Comparison of ENCODE assay signal across 22 cellular contexts in genomic region chr5:7261900-7262299, GRCh38.
DNase-seq lines count a peak whose midpoint lies in the region; ATAC-seq, FAIRE-seq and TF ChIP-seq lines count a peak whose summit lies in the region.
"Had no signal": no experiment of that assay in that cellular context is flagged by ENCODE, and none has a peak within 500 bp of the region (broad histone marks: within the 10 kb centered on the region; RNA-seq: fewer than 3 reads in every experiment).

No MANE protein-coding gene starts in this region.

- TF ChIP-seq CTCF in WERI-Rb-1 (IDR thresholded peaks at IDR 0.05; ENCODE audit: low read depth, low read length) (no peak), endodermal cell (conservative IDR thresholded peaks at IDR 0.05) (no peak), smooth muscle cell (IDR thresholded peaks at IDR 0.05; ENCODE audit: borderline replicate concordance, insufficient read depth, poor library complexity, severe bottlenecking) (no peak)

- H3K9ac ChIP-seq in HUES48 (ENCODE audit: low read depth, low read length) (peak overlapping the region; percentile 32; the same call in 1 of the 2 replicates), endodermal cell (ENCODE audit: extremely low read depth, low read length, poor library complexity, severe bottlenecking) (no peak overlapping the region), smooth muscle cell (ENCODE audit: low read depth) (no peak overlapping the region)
- H3K9ac ChIP-seq: GM23248 had no signal

- intact Hi-C loops in Right ventricle myocardium inferior (cut with DNase I) = no loop called here

- peak; percentile 38 for FAIRE-seq in islet of Langerhans (lab: Jason Lieb, UNC)
- FAIRE-seq: A549, D721Med, G401.6, GM12892, GM18507 had no signal

- no peak overlapping the region for H2AFZ ChIP-seq in smooth muscle cell (ENCODE audit: low read depth)
- H2AFZ ChIP-seq: GM23248 had no signal

- peaks cover 44% of the 10 kb centered on the region for H3K4me1 Mint-ChIP-seq in endodermal cell

- H3K36me3 ChIP-seq in HUES48 (ENCODE audit: control insufficient read depth, insufficient read depth, low read length) = peaks cover 13% of the 10 kb centered on the region
- H3K36me3 ChIP-seq in WERI-Rb-1 = peaks cover 10% of the 10 kb centered on the region
- peaks cover 4% of the 10 kb centered on the region for H3K36me3 ChIP-seq in endodermal cell (ENCODE audit: control insufficient read depth, insufficient read depth, low read length)
- H3K36me3 ChIP-seq in smooth muscle cell (ENCODE audit: low read depth) = no peaks in the 10 kb centered on the region
- H3K36me3 ChIP-seq: HAP-1 had no signal

- H3K4me3 ChIP-seq in HUES48 (ENCODE audit: low read depth, low read length) (peak overlapping the region; percentile 27; the same call in 1 of the 2 replicates), WERI-Rb-1 (ENCODE audit: low read depth, low read length) (no peak overlapping the region), endodermal cell (ENCODE audit: low read length) (peak overlapping the region; percentile 53), smooth muscle cell (no peak overlapping the region)
- H3K4me3 ChIP-seq: A549, GM23248, HAP-1 had no signal

- peaks cover 33% of the 10 kb centered on the region for H3K36me3 Mint-ChIP-seq in endodermal cell (ENCODE audit: low read depth)

- H3K4me1 ChIP-seq in HUES48 (ENCODE audit: control insufficient read depth, insufficient read depth, low read length) = peaks cover 24% of the 10 kb centered on the region
- no peaks in the 10 kb centered on the region for H3K4me1 ChIP-seq in endodermal cell (ENCODE audit: control insufficient read depth, insufficient read depth, low read length)
- no peaks in the 10 kb centered on the region for H3K4me1 ChIP-seq in smooth muscle cell (ENCODE audit: low read depth)
- H3K4me1 ChIP-seq: A549, Caco-2, HAP-1 had no signal

- H3K9me3 ChIP-seq in HUES48 (ENCODE audit: control insufficient read depth, insufficient read depth, low read length) (no peaks in the 10 kb centered on the region), WERI-Rb-1 (ENCODE audit: severe bottlenecking) (no peaks in the 10 kb centered on the region), endodermal cell (ENCODE audit: control insufficient read depth, low read length) (peaks cover 9% of the 10 kb centered on the region), smooth muscle cell (replicated peaks; ENCODE audit: low read depth) (no peaks in the 10 kb centered on the region)
- H3K9me3 ChIP-seq: A549, Caco-2, HAP-1 had no signal

- H3K27ac Mint-ChIP-seq in endodermal cell = no peak overlapping the region
- H3K27ac Mint-ChIP-seq: CD4-positive, alpha-beta T cell had no signal

- H3K27me3 ChIP-seq in HUES48 (ENCODE audit: control insufficient read depth, insufficient read depth, low read length) (no peaks in the 10 kb centered on the region), WERI-Rb-1 (ENCODE audit: insufficient read depth, low read depth, severe bottlenecking) (no peaks in the 10 kb centered on the region), endodermal cell (ENCODE audit: control insufficient read depth, insufficient read depth, low read length, poor library complexity, severe bottlenecking) (no peaks in the 10 kb centered on the region), smooth muscle cell (ENCODE audit: low read depth) (no peaks in the 10 kb centered on the region)

- no peaks in the 10 kb centered on the region for H3K79me2 ChIP-seq in smooth muscle cell (ENCODE audit: low read depth)

- H3F3A ChIP-seq in smooth muscle cell (ENCODE audit: low read depth) = no peaks in the 10 kb centered on the region

- no peak overlapping the region for H3K4me3 Mint-ChIP-seq in endodermal cell
- H3K4me3 Mint-ChIP-seq: CD4-positive, alpha-beta T cell had no signal

- peaks cover 43% of the 10 kb centered on the region for H3K9me3 Mint-ChIP-seq in endodermal cell
- H3K9me3 Mint-ChIP-seq: CD4-positive, alpha-beta T cell had no signal

- DNase-seq in WERI-Rb-1 (no peak), endodermal cell (no peak), activated gamma-delta T cell treated with Interleukin-2 at 50 U/mL for 16 hours (no peak), Right ventricle myocardium inferior (ENCODE audit: missing footprints) (no peak), smooth muscle cell (lab: John Stamatoyannopoulos, UW; ENCODE audit: unreplicated experiment) (no peak)
- DNase-seq: AML-193; Caco-2; CD4-positive, alpha-beta T cell; GM23248; IMR-90; Karpas-422; KBM-7 had no signal

- peak overlapping the region; percentile 86 for H3K27ac ChIP-seq in HUES48 (ENCODE audit: low read depth, low read length)
- 0 out of 2 replicates have a peak overlapping the region, but pooled peaks have one; percentile 39 for H3K27ac ChIP-seq in WERI-Rb-1
- H3K27ac ChIP-seq in endodermal cell (ENCODE audit: low read depth, low read length) = no peak overlapping the region
- H3K27ac ChIP-seq in smooth muscle cell (ENCODE audit: low read depth) = no peak overlapping the region
- H3K27ac ChIP-seq: A549, C4-2B, GM23248 had no signal

- no peak overlapping the region for H3K4me2 ChIP-seq in smooth muscle cell
- H3K4me2 ChIP-seq: A549 had no signal

- no peaks in the 10 kb centered on the region for H4K20me1 ChIP-seq in smooth muscle cell (ENCODE audit: low read depth)

- no peaks in the 10 kb centered on the region for H3K27me3 Mint-ChIP-seq in endodermal cell (ENCODE audit: insufficient read depth)

- ATAC-seq in Right ventricle myocardium inferior = no peak
- no peak for ATAC-seq in esophagus mucosa

- WGBS in endodermal cell (ENCODE audit: insufficient coverage in 1 of 2, insufficient read length in 1 of 2), 2 experiments = no CpG with 5 or more reads among the region's 2 CpGs
- 87% methylated on average over 2 of the region's 2 CpGs for WGBS in smooth muscle cell (ENCODE audit: low lambda C conversion rate)

Comparison
In these comparisons a context has a peak if more than half of its experiments do, and no peak if none do; other contexts are left out.
1. H3K27ac ChIP-seq: peak in HUES48 (single experiment) and WERI-Rb-1 (single experiment); none in endodermal cell (single experiment) and smooth muscle cell (single experiment).
2. H3K4me3 ChIP-seq: peak in HUES48 (single experiment) and endodermal cell (single experiment); none in WERI-Rb-1 (single experiment) and smooth muscle cell (single experiment).